Comparison of ENCODE assay signal across 21 cellular contexts in the genomic region with DNA sequence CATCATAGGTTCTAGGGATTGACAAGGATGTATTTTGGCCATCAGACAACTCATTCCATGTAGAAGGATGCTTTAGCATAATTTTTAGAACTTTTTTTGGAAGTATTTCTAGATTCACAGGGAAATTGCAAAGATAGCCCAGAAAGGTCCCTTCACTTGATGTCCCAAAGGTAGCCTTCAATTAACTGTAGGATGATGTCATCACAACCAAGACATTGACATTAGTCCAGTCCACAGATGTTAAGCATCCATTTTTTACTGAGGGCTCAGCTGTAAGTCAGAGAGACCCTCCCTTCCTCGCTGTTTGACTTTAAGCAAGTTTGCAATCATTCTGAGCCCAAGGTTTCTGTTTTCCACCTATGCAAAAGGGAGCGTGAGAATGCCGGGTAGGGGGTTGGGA.
DNase-seq lines count a peak whose midpoint lies in the region; ATAC-seq and TF ChIP-seq lines count a peak whose summit lies in the region.
"Had no signal": no experiment of that assay in that cellular context is flagged by ENCODE, and none has a peak within 500 bp of the region (broad histone marks: within the 10 kb centered on the region; RNA-seq: fewer than 3 reads in every experiment).

No MANE protein-coding gene starts in this region.

- H3K36me3 Mint-ChIP-seq in WTC11 (peaks cover 16% of the 10 kb centered on the region), glutamatergic neuron (ENCODE audit: unreplicated experiment) (no peaks in the 10 kb centered on the region)
- H3K36me3 Mint-ChIP-seq: CD14-positive monocyte; CD4-positive, alpha-beta memory T cell; CD8-positive, alpha-beta memory T cell had no signal

- no peaks in the 10 kb centered on the region for H3K4me1 ChIP-seq in HEK293 (ENCODE audit: control insufficient read depth, insufficient read depth, low read length)
- H3K4me1 ChIP-seq: BE2C, BLaER1 had no signal

- peaks cover 53% of the 10 kb centered on the region for H3K27me3 Mint-ChIP-seq in WTC11 (ENCODE audit: low read depth)
- peaks cover 6% of the 10 kb centered on the region for H3K27me3 Mint-ChIP-seq in glutamatergic neuron (ENCODE audit: unreplicated experiment)
- no peaks in the 10 kb centered on the region for H3K27me3 Mint-ChIP-seq in stimulated activated naive CD8-positive, alpha-beta T cell treated with anti-CD3 and anti-CD28 coated beads, Interleukin-15, amount 100 ng/mL, for 72 hours
- H3K27me3 Mint-ChIP-seq: CD4-positive, alpha-beta memory T cell; CD4-positive, CD25-positive, alpha-beta regulatory T cell had no signal

- H3K4me1 Mint-ChIP-seq in WTC11 (peaks cover 16% of the 10 kb centered on the region), glutamatergic neuron (ENCODE audit: low read depth, unreplicated experiment) (peaks cover 7% of the 10 kb centered on the region)
- H3K4me1 Mint-ChIP-seq in stimulated activated naive CD8-positive, alpha-beta T cell treated with anti-CD3 and anti-CD28 coated beads, Interleukin-15, amount 100 ng/mL, for 72 hours: no peaks in the 10 kb centered on the region
- H3K4me1 Mint-ChIP-seq: CD14-positive monocyte; CD4-positive, alpha-beta memory T cell; CD4-positive, CD25-positive, alpha-beta regulatory T cell; CD8-positive, alpha-beta memory T cell had no signal

- no peak for DNase-seq in WTC11 (ENCODE audit: low spot score)
- DNase-seq in glutamatergic neuron: no peak
- DNase-seq in HEK293T (ENCODE audit: extremely low spot score): no peak
- DNase-seq in stimulated activated naive CD8-positive, alpha-beta T cell treated with anti-CD3 and anti-CD28 coated beads, Interleukin-15, amount 100 ng/mL, for 72 hours: no peak
- no peak for DNase-seq in DMS79 treated with DMSO at 0.1 percent for 48 hours (lab: John Stamatoyannopoulos, UW)
- DNase-seq: 8988T; ACHN; BE2C; C1 segment of cervical spinal cord; CD4-positive, alpha-beta memory T cell; CD4-positive, CD25-positive, alpha-beta regulatory T cell; CD8-positive, alpha-beta memory T cell; COR-L47; DMS 273 treated with DMSO at 0.1 percent for 48 hours; DMS153; DMS53; DMS79; GF-D8 had no signal

- H3K36me3 ChIP-seq in HEK293 (ENCODE audit: control insufficient read depth in 2 of 2, insufficient read depth in 1 of 2, low read length in 2 of 2): no peaks in the 10 kb centered on the region
- H3K36me3 ChIP-seq: BE2C had no signal

- TF ChIP-seq CTCF in HEK293 (tag by site-specific recombination; IDR thresholded peaks at IDR 0.05): no peak
- TF ChIP-seq CTCF in WTC11 (IDR thresholded peaks at IDR 0.05): no peak
- no peak for TF ChIP-seq CTCF in glutamatergic neuron (IDR thresholded peaks at IDR 0.05; ENCODE audit: partially characterized antibody, unreplicated experiment)

- peaks cover 30% of the 10 kb centered on the region for H3K9me3 Mint-ChIP-seq in WTC11
- H3K9me3 Mint-ChIP-seq in glutamatergic neuron (ENCODE audit: unreplicated experiment): peaks cover 10% of the 10 kb centered on the region
- peaks cover 7 to 10% of the 10 kb centered on the region in 2 donors for H3K9me3 Mint-ChIP-seq in stimulated activated naive CD8-positive, alpha-beta T cell treated with anti-CD3 and anti-CD28 coated beads, Interleukin-15, amount 100 ng/mL, for 72 hours

- H3K4me3 ChIP-seq in HEK293 (ENCODE audit: low read depth, low read length): no peak overlapping the region
- H3K4me3 ChIP-seq: BLaER1 had no signal

- CTCF ChIA-PET in HEK293 (lab: Yijun Ruan, JAX) (no interaction called here), WTC11 (lab: Charles Lee) (no interaction called here), HEK293T (lab: Yijun Ruan, JAX) (no interaction called here)

- H3K27ac ChIP-seq in HEK293 (ENCODE audit: extremely low read depth, low read depth, low read length): no peak overlapping the region
- H3K27ac ChIP-seq: BLaER1 had no signal

- no peak for ATAC-seq in WTC11
- no peak for ATAC-seq in stimulated activated naive CD8-positive, alpha-beta T cell treated with anti-CD3 and anti-CD28 coated beads, Interleukin-15, amount 100 ng/mL, for 72 hours

- POLR2A ChIA-PET in HEK293 (lab: Yijun Ruan, JAX) (no interaction called here), WTC11 (lab: Charles Lee) (no interaction called here), HEK293T (lab: Yijun Ruan, JAX) (no interaction called here)

- H3K9me3 ChIP-seq in HEK293 (ENCODE audit: control insufficient read depth, insufficient read depth, low read depth, low read length): no peaks in the 10 kb centered on the region

- 0 out of 2 replicates have a peak overlapping the region, but pooled peaks have one; percentile 3 for H3K27ac Mint-ChIP-seq in WTC11
- H3K27ac Mint-ChIP-seq in glutamatergic neuron (ENCODE audit: unreplicated experiment): peak overlapping the region; percentile 50
- H3K27ac Mint-ChIP-seq in stimulated activated naive CD8-positive, alpha-beta T cell treated with anti-CD3 and anti-CD28 coated beads, Interleukin-15, amount 100 ng/mL, for 72 hours: no peak overlapping the region
- H3K27ac Mint-ChIP-seq: CD14-positive monocyte; CD4-positive, alpha-beta memory T cell; CD4-positive, CD25-positive, alpha-beta regulatory T cell; CD8-positive, alpha-beta memory T cell had no signal

- H3K4me3 Mint-ChIP-seq in WTC11: no peak overlapping the region
- no peak overlapping the region for H3K4me3 Mint-ChIP-seq in glutamatergic neuron (ENCODE audit: unreplicated experiment)
- H3K4me3 Mint-ChIP-seq in stimulated activated naive CD8-positive, alpha-beta T cell treated with anti-CD3 and anti-CD28 coated beads, Interleukin-15, amount 100 ng/mL, for 72 hours: no peak overlapping the region
- H3K4me3 Mint-ChIP-seq: CD14-positive monocyte; CD4-positive, alpha-beta memory T cell; CD4-positive, CD25-positive, alpha-beta regulatory T cell; CD8-positive, alpha-beta memory T cell had no signal

TF ChIP-seq in HEK293, 187 proteins besides CTCF, POLR2A, EP300 and RAD21 (continues in another document):
- TF ChIP-seq ZNF23 (tag by site-specific recombination; IDR thresholded peaks at IDR 0.05; ENCODE audit: borderline replicate concordance): no peak
- TF ChIP-seq, protein P1, sequence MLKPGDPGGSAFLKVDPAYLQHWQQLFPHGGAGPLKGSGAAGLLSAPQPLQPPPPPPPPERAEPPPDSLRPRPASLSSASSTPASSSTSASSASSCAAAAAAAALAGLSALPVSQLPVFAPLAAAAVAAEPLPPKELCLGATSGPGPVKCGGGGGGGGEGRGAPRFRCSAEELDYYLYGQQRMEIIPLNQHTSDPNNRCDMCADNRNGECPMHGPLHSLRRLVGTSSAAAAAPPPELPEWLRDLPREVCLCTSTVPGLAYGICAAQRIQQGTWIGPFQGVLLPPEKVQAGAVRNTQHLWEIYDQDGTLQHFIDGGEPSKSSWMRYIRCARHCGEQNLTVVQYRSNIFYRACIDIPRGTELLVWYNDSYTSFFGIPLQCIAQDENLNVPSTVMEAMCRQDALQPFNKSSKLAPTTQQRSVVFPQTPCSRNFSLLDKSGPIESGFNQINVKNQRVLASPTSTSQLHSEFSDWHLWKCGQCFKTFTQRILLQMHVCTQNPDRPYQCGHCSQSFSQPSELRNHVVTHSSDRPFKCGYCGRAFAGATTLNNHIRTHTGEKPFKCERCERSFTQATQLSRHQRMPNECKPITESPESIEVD (tag by site-specific recombination; IDR thresholded peaks at IDR 0.05): no peak

TF ChIP-seq in WTC11, 78 proteins besides CTCF, POLR2A, EP300 and RAD21:
- TF ChIP-seq ZBTB21 (CRISPR knock-in tag; IDR thresholded peaks at IDR 0.05; ENCODE audit: borderline replicate concordance) (no peak), ZNF423 (CRISPR knock-in tag; IDR thresholded peaks at IDR 0.05) (no peak), ZNF512 (CRISPR knock-in tag; IDR thresholded peaks at IDR 0.05; ENCODE audit: borderline replicate concordance) (no peak), ZNF219 (CRISPR knock-in tag; IDR thresholded peaks at IDR 0.05; ENCODE audit: borderline replicate concordance) (no peak), TEAD1 (CRISPR knock-in tag; IDR thresholded peaks at IDR 0.05) (no peak), RORB (CRISPR knock-in tag; IDR thresholded peaks at IDR 0.05) (no peak), MXD4 (CRISPR knock-in tag; IDR thresholded peaks at IDR 0.05; ENCODE audit: borderline replicate concordance) (no peak)

TF ChIP-seq in HEK293T, 16 proteins besides CTCF, POLR2A, EP300 and RAD21:
- TF ChIP-seq TARDBP (IDR thresholded peaks at IDR 0.05) (no peak), LEF1 (IDR thresholded peaks at IDR 0.05; ENCODE audit: borderline replicate concordance) (no peak), CTBP1 (IDR thresholded peaks at IDR 0.05; ENCODE audit: borderline replicate concordance) (no peak), L3MBTL2 (conservative IDR thresholded peaks at IDR 0.05) (no peak), FOXA1 (IDR thresholded peaks at IDR 0.05) (no peak), HDGF (IDR thresholded peaks at IDR 0.05; ENCODE audit: borderline replicate concordance) (no peak), BHLHE40 (IDR thresholded peaks at IDR 0.05; ENCODE audit: borderline replicate concordance) (no peak), ARNT (IDR thresholded peaks at IDR 0.05) (no peak), NFRKB (IDR thresholded peaks at IDR 0.05) (no peak), PKNOX1 (IDR thresholded peaks at IDR 0.05) (no peak), SUZ12 (IDR thresholded peaks at IDR 0.05) (no peak), FOXK2 (IDR thresholded peaks at IDR 0.05) (no peak), ELF4 (IDR thresholded peaks at IDR 0.05) (no peak), SP1 (IDR thresholded peaks at IDR 0.05) (no peak), ZNF384 (IDR thresholded peaks at IDR 0.05) (no peak), FOXM1 (IDR thresholded peaks at IDR 0.05; ENCODE audit: borderline replicate concordance) (no peak)

Comparison
In these comparisons a context has a peak if more than half of its experiments do, and no peak if none do; other contexts are left out.
1. H3K27ac Mint-ChIP-seq: peak in WTC11 (single experiment) and glutamatergic neuron (single experiment); none in stimulated activated naive CD8-positive, alpha-beta T cell treated with anti-CD3 and anti-CD28 coated beads, Interleukin-15, amount 100 ng/mL, for 72 hours (0 of 2).
2. Of the 8 proteins assayed by ChIP-seq in both HEK293 and WTC11: peak only in HEK293: ATF2; only in WTC11: none; in both: none; in neither: 7.